Comparison of ENCODE assay signal across 19 cellular contexts in the genomic region with DNA sequence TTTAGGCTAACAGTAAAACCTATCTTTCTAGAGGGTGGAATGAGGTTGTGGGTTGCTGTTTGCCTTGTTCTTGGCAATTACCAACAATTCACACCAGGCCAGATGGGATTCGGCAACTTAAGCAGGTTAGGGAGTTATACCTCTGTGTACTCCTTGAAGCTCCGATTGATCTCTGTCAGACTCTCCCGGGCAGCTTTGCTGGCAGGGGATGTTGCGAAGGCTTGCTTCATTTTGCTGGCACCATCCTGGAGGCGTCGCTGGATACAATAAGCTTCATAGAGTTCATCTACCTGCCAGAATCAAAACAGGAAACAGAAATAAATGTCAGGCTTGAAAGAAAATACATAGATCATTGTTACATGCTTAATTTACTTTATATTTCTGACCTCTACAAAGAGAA.
DNase-seq lines count a peak whose midpoint lies in the region; ATAC-seq, FAIRE-seq and TF ChIP-seq lines count a peak whose summit lies in the region.
"Had no signal": no experiment of that assay in that cellular context is flagged by ENCODE, and none has a peak within 500 bp of the region (broad histone marks: within the 10 kb centered on the region; RNA-seq: fewer than 3 reads in every experiment).

No MANE protein-coding gene starts in this region.

- no peaks in the 10 kb centered on the region for H3K36me3 ChIP-seq in GM23338 (ENCODE audit: insufficient read depth)

- H4K20me1 ChIP-seq in GM23338 (replicated peaks; ENCODE audit: insufficient read depth), result no peaks in the 10 kb centered on the region

- POLR2A ChIA-PET in activated CD4-positive, alpha-beta T cell treated with anti-CD3 and anti-CD28 coated beads for 36 hours (lab: Charles Lee), result no interaction called here
- POLR2A ChIA-PET in activated B cell treated with CpG ODN at 0.5 μM for 24 hours (lab: Charles Lee), result no interaction called here

- H3K27me3 Mint-ChIP-seq in activated CD4-positive, alpha-beta T cell treated with anti-CD3 and anti-CD28 coated beads for 36 hours, result no peaks in the 10 kb centered on the region
- H3K27me3 Mint-ChIP-seq in GM23338 (ENCODE audit: insufficient read depth, low read depth, poor library complexity), result no peaks in the 10 kb centered on the region
- H3K27me3 Mint-ChIP-seq in activated B cell treated with CpG ODN at 0.5 μM for 24 hours, result no peaks in the 10 kb centered on the region
- no peaks in the 10 kb centered on the region for H3K27me3 Mint-ChIP-seq in natural killer cell (ENCODE audit: low read depth in 2 of 2)

- H2AFZ ChIP-seq in GM23338, result no peak overlapping the region
- H2AFZ ChIP-seq: PC-9 had no signal

- no peaks in the 10 kb centered on the region for H3F3A ChIP-seq in GM23338 (replicated peaks; ENCODE audit: low read depth)

- peak overlapping the region; percentile 84 for H3K27ac Mint-ChIP-seq in activated CD4-positive, alpha-beta T cell treated with anti-CD3 and anti-CD28 coated beads for 36 hours
- peak overlapping the region; percentile 53; the same call in 1 of the 2 replicates for H3K27ac Mint-ChIP-seq in GM23338
- H3K27ac Mint-ChIP-seq in activated B cell treated with CpG ODN at 0.5 μM for 24 hours, result peak overlapping the region; percentile 77
- peak overlapping the region; percentile 68 to 95 for H3K27ac Mint-ChIP-seq in natural killer cell

- H3K36me3 Mint-ChIP-seq in activated CD4-positive, alpha-beta T cell treated with anti-CD3 and anti-CD28 coated beads for 36 hours (ENCODE audit: low read depth), result peaks cover 54% of the 10 kb centered on the region
- H3K36me3 Mint-ChIP-seq in GM23338 (ENCODE audit: low read depth), result peaks cover 30% of the 10 kb centered on the region
- peaks cover 89% of the 10 kb centered on the region for H3K36me3 Mint-ChIP-seq in activated B cell treated with CpG ODN at 0.5 μM for 24 hours (ENCODE audit: low read depth)
- H3K36me3 Mint-ChIP-seq in natural killer cell, result peaks cover 31% of the 10 kb centered on the region

- intact Hi-C loops in activated CD4-positive, alpha-beta T cell treated with anti-CD3 and anti-CD28 coated beads for 36 hours (cut with DNase I, micrococcal nuclease), result no loop called here
- intact Hi-C loops in activated B cell treated with CpG ODN at 0.5 μM for 24 hours (cut with micrococcal nuclease) (no loop called here), natural killer cell (cut with micrococcal nuclease) (no loop called here)

- peak overlapping the region; percentile 38 for H3K4me3 Mint-ChIP-seq in activated CD4-positive, alpha-beta T cell treated with anti-CD3 and anti-CD28 coated beads for 36 hours
- H3K4me3 Mint-ChIP-seq in GM23338, result no peak overlapping the region
- H3K4me3 Mint-ChIP-seq in activated B cell treated with CpG ODN at 0.5 μM for 24 hours, result no peak overlapping the region
- no peak overlapping the region for H3K4me3 Mint-ChIP-seq in natural killer cell

- TF ChIP-seq CTCF in GM23338 (conservative IDR thresholded peaks at IDR 0.05; ENCODE audit: low read depth in 2 of 2) (no peak), activated B cell treated with CpG ODN at 0.5 μM for 24 hours (IDR thresholded peaks at IDR 0.05) (no peak), natural killer cell (IDR thresholded peaks at IDR 0.05) (no peak), D721Med (IDR thresholded peaks at IDR 0.05; ENCODE audit: insufficient read depth, missing control alignments) (no peak)

- CTCF ChIA-PET in activated CD4-positive, alpha-beta T cell treated with anti-CD3 and anti-CD28 coated beads for 36 hours (lab: Charles Lee), result interaction anchor here (1.2 to 1.8 kb wide), 5 partner anchors 9 to 153 kb away, joined by 4 to 7 read pairs (median 5); no protein-coding TSS in a partner anchor
- CTCF ChIA-PET in activated B cell treated with CpG ODN at 0.5 μM for 24 hours (lab: Charles Lee), result interaction anchor here (1.1 to 2.1 kb wide), 3 partner anchors 126 to 205 kb away, joined by 4 to 7 read pairs (median 5); no protein-coding TSS in a partner anchor

- no peaks in the 10 kb centered on the region for H3K9me3 Mint-ChIP-seq in activated CD4-positive, alpha-beta T cell treated with anti-CD3 and anti-CD28 coated beads for 36 hours (ENCODE audit: low read depth)
- H3K9me3 Mint-ChIP-seq in GM23338, result no peaks in the 10 kb centered on the region
- no peaks in the 10 kb centered on the region for H3K9me3 Mint-ChIP-seq in activated B cell treated with CpG ODN at 0.5 μM for 24 hours
- H3K9me3 Mint-ChIP-seq in natural killer cell, result no peaks in the 10 kb centered on the region

- H3K4me1 Mint-ChIP-seq in activated CD4-positive, alpha-beta T cell treated with anti-CD3 and anti-CD28 coated beads for 36 hours, result peaks cover 80% of the 10 kb centered on the region
- H3K4me1 Mint-ChIP-seq in GM23338, result peaks cover under 1% of the 10 kb centered on the region; the same call in 1 of the 3 replicates
- H3K4me1 Mint-ChIP-seq in activated B cell treated with CpG ODN at 0.5 μM for 24 hours, result peaks cover 76% of the 10 kb centered on the region
- peaks cover 44 to 47% of the 10 kb centered on the region in 2 donors for H3K4me1 Mint-ChIP-seq in natural killer cell

- no peak overlapping the region for H3K27ac ChIP-seq in GM23338 (ENCODE audit: low read depth)
- H3K27ac ChIP-seq: PC-9 had no signal

- H3K4me3 ChIP-seq in GM23338, result no peak overlapping the region
- H3K4me3 ChIP-seq: K562, PC-9, smooth muscle cell had no signal

- 0 out of 2 replicates have a peak, but pooled peaks cover under 1% of the 10 kb centered on the region for H3K4me1 ChIP-seq in GM23338 (ENCODE audit: insufficient read depth)

- FAIRE-seq in D721Med (lab: Jason Lieb, UNC), result no peak
- FAIRE-seq: endometrium, K562, urothelium cell line had no signal

- no peak overlapping the region for H3K4me2 ChIP-seq in GM23338
- H3K4me2 ChIP-seq: PC-9, smooth muscle cell had no signal

- H3K27me3 ChIP-seq in GM23338 (ENCODE audit: insufficient read depth), result no peaks in the 10 kb centered on the region

- ATAC-seq in activated CD4-positive, alpha-beta T cell treated with anti-CD3 and anti-CD28 coated beads for 36 hours, result no peak
- ATAC-seq in GM23338 (no peak), activated B cell treated with CpG ODN at 0.5 μM for 24 hours (ENCODE audit: low read depth) (no peak), natural killer cell (no peak), HG02759 (IDR thresholded peaks at IDR 0.05; ENCODE audit: unreplicated experiment) (no peak)
- ATAC-seq: K562, left colon had no signal

- no peaks in the 10 kb centered on the region for H3K9me2 ChIP-seq in GM23338 (ENCODE audit: insufficient read depth)

- DNase-seq in activated CD4-positive, alpha-beta T cell treated with anti-CD3 and anti-CD28 coated beads for 36 hours, result no peak
- DNase-seq in activated CD4-positive, alpha-beta T cell treated with anti-CD3 and anti-CD28 coated beads, Interleukin-2, amount 50 U/mL, for 48 hours, result no peak
- DNase-seq in GM23338 (ENCODE audit: low spot score) (no peak), activated B cell treated with CpG ODN at 0.5 μM for 24 hours (no peak), natural killer cell (no peak), D721Med (ENCODE audit: insufficient read length, low spot score) (no peak)
- DNase-seq in stimulated activated CD4-positive, alpha-beta T cell treated with anti-CD3 and anti-CD28 coated beads, Interleukin-4, amount 100 ng/mL, for 4 hours, result no peak
- DNase-seq: ACHN; activated CD8-positive, alpha-beta memory T cell treated with anti-CD3 and anti-CD28 coated beads, Interleukin-2, amount 50 U/mL, for 48 hours; COR-L47; left colon; NCI-H1092 treated with DMSO at 0.1 percent for 48 hours; PC-9; stimulated activated naive CD4-positive, alpha-beta T cell treated with Interleukin-2 at 50 U/mL for 16 hours had no signal

- no peaks in the 10 kb centered on the region for H3K79me2 ChIP-seq in GM23338 (replicated peaks; ENCODE audit: insufficient read depth)

TF ChIP-seq in GM23338, 12 proteins besides CTCF, POLR2A, EP300 and RAD21:
- TF ChIP-seq POLR2AphosphoS5 (IDR thresholded peaks at IDR 0.05; ENCODE audit: low read depth) (no peak), EZH2phosphoT487 (IDR thresholded peaks at IDR 0.05; ENCODE audit: unreplicated experiment) (no peak)
